ENCODE assay signal across 8 cellular contexts in genomic region chr9:100474082-100474949, GRCh38. TPM values are rescaled to one million over a fixed set of nuclear protein-coding genes. Genes with fewer than 3 reads are reported as not detected.
DNase-seq lines count a peak whose midpoint lies in the region; ATAC-seq and TF ChIP-seq lines count a peak whose summit lies in the region.

No MANE protein-coding gene starts in this region.

- H3K4me3 Mint-ChIP-seq in IgD-negative memory B cell (peak overlapping the region; percentile 6 to 91 (median 78)), chondrocyte (ENCODE audit: unreplicated experiment) (peak overlapping the region; percentile 75), naive B cell (peak overlapping the region; percentile 59 to 92 (median 82))

- TF ChIP-seq CTCF in AG04450 (IDR thresholded peaks at IDR 0.05; ENCODE audit: low read depth, low read length) (no peak), chondrocyte (IDR thresholded peaks at IDR 0.05) (no peak)

- CTCF ChIA-PET in AG04450 (lab: Charles Lee): no interaction called here

- no peaks in the 10 kb centered on the region for H3K9me3 ChIP-seq in AG04450 (ENCODE audit: control insufficient read depth, insufficient read depth, low read length)

- H3K27me3 Mint-ChIP-seq in IgD-negative memory B cell: peaks cover 16% of the 10 kb centered on the region
- H3K27me3 Mint-ChIP-seq in chondrocyte (ENCODE audit: low read depth): no peaks in the 10 kb centered on the region
- H3K27me3 Mint-ChIP-seq in naive B cell: peaks cover 30 to 46% (median 41%) of the 10 kb centered on the region in 3 donors

- POLR2A ChIA-PET in AG04450 (lab: Yijun Ruan, JAX): no interaction called here

- H3K27ac ChIP-seq in AG04450 (ENCODE audit: low read depth, low read length): peak overlapping the region; percentile 31

- peaks cover 0 to under 1% (median 0%) of the 10 kb centered on the region in 3 donors for H3K9me3 Mint-ChIP-seq in IgD-negative memory B cell
- H3K9me3 Mint-ChIP-seq in chondrocyte (ENCODE audit: low read depth): peaks cover under 1% of the 10 kb centered on the region
- peaks cover 0 to 8% (median 0%) of the 10 kb centered on the region in 7 donors for H3K9me3 Mint-ChIP-seq in naive B cell

- H3K36me3 Mint-ChIP-seq in IgD-negative memory B cell (no peaks in the 10 kb centered on the region), chondrocyte (ENCODE audit: low read depth) (peaks cover 2% of the 10 kb centered on the region), naive B cell (no peaks in the 10 kb centered on the region)

- DNase-seq in AG04450 (ENCODE audit: low read depth, low spot score) (no peak), chondrocyte (ENCODE audit: low spot score) (no peak), naive B cell (no peak), LoVo (ENCODE audit: low spot score) (no peak), SHP77 (lab: John Stamatoyannopoulos, UW) (no peak), UCSD-AML1 (lab: John Stamatoyannopoulos, UW; ENCODE audit: unreplicated experiment) (no peak)

- H3K27ac Mint-ChIP-seq in IgD-negative memory B cell (no peak overlapping the region), chondrocyte (ENCODE audit: unreplicated experiment) (no peak overlapping the region), naive B cell (peak overlapping the region in 1 of 6 donors; percentile 73)

- H3K4me1 Mint-ChIP-seq in IgD-negative memory B cell (peaks cover 0 to 9% (median 5%) of the 10 kb centered on the region in 3 donors), chondrocyte (ENCODE audit: low read depth) (peaks cover 6% of the 10 kb centered on the region), naive B cell (peaks cover 7 to 15% (median 8%) of the 10 kb centered on the region in 3 donors)

- no peaks in the 10 kb centered on the region for H3K27me3 ChIP-seq in AG04450 (ENCODE audit: control insufficient read depth, insufficient read depth, low read length)

- H3K4me3 ChIP-seq in AG04450 (ENCODE audit: low read depth, low read length): peak overlapping the region; percentile 67

- ATAC-seq in naive B cell (ENCODE audit: low read depth in 2 of 2) (peak; percentile 22 to 34), GM19395 (IDR thresholded peaks at IDR 0.05; ENCODE audit: unreplicated experiment) (no peak)

RNA-seq across cellular contexts. Expression of gene TMEFF1, which starts 1.4 kb away (rescaled TPM):
- polyA plus RNA-seq in AG04450 (2011; rRNA removed) (0.32 and 0.45 TPM in 2 replicates), IgD-negative memory B cell (not detected), naive B cell (ENCODE audit: low read depth in 6 of 6) (not detected)
- 0.09 and 0.61 TPM in 2 replicates for polyA minus RNA-seq in AG04450 (2011; rRNA and poly(A)+ RNA removed)
- 1.3 to 3.1 TPM (median 3.0 TPM) in 3 replicates for total RNA-seq in chondrocyte

RNA-seq across cellular contexts. Expression of gene MSANTD3, which starts 47.4 kb away (rescaled TPM):
- 53.6 and 63.1 TPM in 2 replicates for polyA plus RNA-seq in AG04450 (2011; rRNA removed)
- polyA minus RNA-seq in AG04450 (2011; rRNA and poly(A)+ RNA removed): 43.0 and 43.9 TPM in 2 replicates
- 4.7 TPM for polyA plus RNA-seq in IgD-negative memory B cell
- 43.6 to 59.8 TPM (median 54.0 TPM) in 3 replicates for total RNA-seq in chondrocyte
- 1 to 10 TPM; 2.3 to 5.5 (median 4.6) TPM for polyA plus RNA-seq in naive B cell (ENCODE audit: low read depth in 6 of 6)
